Comparison of ENCODE assay signal across 7 cellular contexts in the genomic region with DNA sequence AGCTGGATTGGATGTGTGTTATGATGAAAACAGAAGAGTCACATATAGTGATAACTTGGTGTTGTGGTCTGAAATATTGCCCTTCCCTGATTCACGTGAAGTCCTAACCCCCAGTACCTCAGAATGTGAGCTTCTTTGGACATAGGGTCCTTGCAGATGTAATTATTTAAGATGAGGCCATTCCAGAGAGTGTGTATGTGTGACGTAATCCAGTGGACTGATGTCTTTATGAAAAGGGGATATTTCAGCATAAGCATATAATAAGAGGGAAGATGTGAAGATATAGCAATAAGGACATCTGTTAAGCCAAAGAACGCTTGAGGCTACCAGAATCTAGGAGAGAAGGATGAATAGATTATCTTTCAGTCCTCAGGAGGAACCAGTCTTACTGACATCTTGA.
"Had no signal": no experiment of that assay in that cellular context is flagged by ENCODE, and none has a peak within 500 bp of the region (broad histone marks: within the 10 kb centered on the region; RNA-seq: fewer than 3 reads in every experiment).

No MANE protein-coding gene starts in this region.

- H3K4me2 ChIP-seq: GM23338 had no signal

- H2AFZ ChIP-seq: GM23338 had no signal

- H3K9me3 Mint-ChIP-seq: GM23338, H9 had no signal

- H3K4me3 Mint-ChIP-seq: GM23338, H9 had no signal

- ATAC-seq: GM23338 had no signal

- FAIRE-seq: H1, H54, HTR-8/SVneo, K562 had no signal

- H3K4me3 ChIP-seq: GM23338, K562 had no signal

- DNase-seq: H9, HCEC 1CT had no signal

- H3K27ac Mint-ChIP-seq: GM23338, H9 had no signal
